In genomic region chr22:50702261-50702671, GRCh38 we compare ENCODE assay signal across 19 cellular contexts. TPM values are rescaled to one million over a fixed set of nuclear protein-coding genes. Genes with fewer than 3 reads are reported as not detected.
A peak's percentile ranks its signal among the peaks of the same experiment; 100 is the strongest.
DNase-seq lines count a peak whose midpoint lies in the region; ATAC-seq and TF ChIP-seq lines count a peak whose summit lies in the region.
"Had no signal": no experiment of that assay in that cellular context is flagged by ENCODE, and none has a peak within 500 bp of the region (broad histone marks: within the 10 kb centered on the region; RNA-seq: fewer than 3 reads in every experiment).

No MANE protein-coding gene starts in this region.

- H3K4me1 Mint-ChIP-seq in activated T-cell treated with anti-CD3 and anti-CD28 coated beads, Interleukin-2, amount 50 U/mL, for 72 hours (ENCODE audit: low read depth): peaks cover 13% of the 10 kb centered on the region
- peaks cover 19% of the 10 kb centered on the region for H3K4me1 Mint-ChIP-seq in stimulated activated effector memory CD8-positive, alpha-beta T cell treated with anti-CD3 and anti-CD28 coated beads, Interleukin-12 subunit alpha, Interleukin-12 subunit beta, amount 100 ng/mL, for 72 hours
- H3K4me1 Mint-ChIP-seq: stimulated activated memory B cell treated with anti-CD40 and anti-IgM and Interleukin-4, amounts not matched to agents 10 μg/mL and 1 μg/mL and 100 μg/mL, for 72 hours had no signal

- in situ Hi-C loops in GM13977 (cut with MboI; ENCODE audit: low pct_unique_long_range_greater_than_20kb, low sequenced_read_pairs, unreplicated experiment): no loop called here

- H3K9me3 Mint-ChIP-seq in activated T-cell treated with anti-CD3 and anti-CD28 coated beads, Interleukin-2, amount 50 U/mL, for 72 hours: no peaks in the 10 kb centered on the region
- H3K9me3 Mint-ChIP-seq in stimulated activated effector memory CD8-positive, alpha-beta T cell treated with anti-CD3 and anti-CD28 coated beads, Interleukin-12 subunit alpha, Interleukin-12 subunit beta, amount 100 ng/mL, for 72 hours: no peaks in the 10 kb centered on the region
- H3K9me3 Mint-ChIP-seq: activated T-helper 2 cell treated with anti-CD3 and anti-CD28 coated beads, Interferon-gamma antibody, Interleukin-2, Interleukin-4, amounts not matched to agents 10 μg/mL and 5 μg/mL and 100 μg/mL, durations not matched to agents 14 hours and 24 hours and 36 hours; stimulated activated memory B cell treated with anti-CD40 and anti-IgM and Interleukin-4, amounts not matched to agents 10 μg/mL and 1 μg/mL and 100 μg/mL, for 72 hours had no signal

- DNase-seq in activated T-cell treated with anti-CD3 and anti-CD28 coated beads, Interleukin-2, amount 50 U/mL, for 72 hours: no peak
- DNase-seq in activated T-cell treated with anti-CD3 and anti-CD28 coated beads, Interleukin-2, amount 50 U/mL, for 1 hour: no peak
- DNase-seq in NCI-H146 treated with DMSO at 0.1 percent for 48 hours (lab: John Stamatoyannopoulos, UW; ENCODE audit: unreplicated experiment) (peak; percentile 60), NCI-H774 (lab: John Stamatoyannopoulos, UW) (no peak), GM13977 (ENCODE audit: low spot score) (no peak)
- DNase-seq in stimulated activated effector memory CD8-positive, alpha-beta T cell treated with anti-CD3 and anti-CD28 coated beads, Interleukin-12 subunit alpha, Interleukin-12 subunit beta, amount 100 ng/mL, for 72 hours (ENCODE audit: low spot score in 2 of 2): no peak
- DNase-seq: ACHN; activated CD4-positive, alpha-beta T cell treated with anti-CD3 and anti-CD28 coated beads, Interleukin-2, amount 50 U/mL, for 1 hour; hippocampal formation; kidney glomerular epithelial cell; NCI-H1105 treated with DMSO at 0.1 percent for 48 hours; T-helper 9 cell had no signal

- H3K36me3 Mint-ChIP-seq in activated T-cell treated with anti-CD3 and anti-CD28 coated beads, Interleukin-2, amount 50 U/mL, for 72 hours (ENCODE audit: insufficient read depth in 2 of 2): no peaks in the 10 kb centered on the region
- no peaks in the 10 kb centered on the region for H3K36me3 Mint-ChIP-seq in stimulated activated effector memory CD8-positive, alpha-beta T cell treated with anti-CD3 and anti-CD28 coated beads, Interleukin-12 subunit alpha, Interleukin-12 subunit beta, amount 100 ng/mL, for 72 hours
- H3K36me3 Mint-ChIP-seq: stimulated activated memory B cell treated with anti-CD40 and anti-IgM and Interleukin-4, amounts not matched to agents 10 μg/mL and 1 μg/mL and 100 μg/mL, for 72 hours had no signal

- H3K27ac Mint-ChIP-seq in activated T-cell treated with anti-CD3 and anti-CD28 coated beads, Interleukin-2, amount 50 U/mL, for 72 hours: no peak overlapping the region
- no peak overlapping the region for H3K27ac Mint-ChIP-seq in stimulated activated effector memory CD8-positive, alpha-beta T cell treated with anti-CD3 and anti-CD28 coated beads, Interleukin-12 subunit alpha, Interleukin-12 subunit beta, amount 100 ng/mL, for 72 hours
- H3K27ac Mint-ChIP-seq: activated T-helper 2 cell treated with anti-CD3 and anti-CD28 coated beads, Interferon-gamma antibody, Interleukin-2, Interleukin-4, amounts not matched to agents 10 μg/mL and 5 μg/mL and 100 μg/mL, durations not matched to agents 14 hours and 24 hours and 36 hours; stimulated activated memory B cell treated with anti-CD40 and anti-IgM and Interleukin-4, amounts not matched to agents 10 μg/mL and 1 μg/mL and 100 μg/mL, for 72 hours had no signal

- peak overlapping the region in 1 of 2 donors; percentile 2 for H3K4me3 Mint-ChIP-seq in activated T-cell treated with anti-CD3 and anti-CD28 coated beads, Interleukin-2, amount 50 U/mL, for 72 hours
- H3K4me3 Mint-ChIP-seq in stimulated activated effector memory CD8-positive, alpha-beta T cell treated with anti-CD3 and anti-CD28 coated beads, Interleukin-12 subunit alpha, Interleukin-12 subunit beta, amount 100 ng/mL, for 72 hours: no peak overlapping the region
- H3K4me3 Mint-ChIP-seq: stimulated activated memory B cell treated with anti-CD40 and anti-IgM and Interleukin-4, amounts not matched to agents 10 μg/mL and 1 μg/mL and 100 μg/mL, for 72 hours had no signal

- no peak for TF ChIP-seq CTCF in GM13977 (IDR thresholded peaks at IDR 0.05; ENCODE audit: extremely low read depth, insufficient read depth, missing control alignments)

- peak; percentile 27 to 52 for ATAC-seq in activated T-cell treated with anti-CD3 and anti-CD28 coated beads, Interleukin-2, amount 50 U/mL, for 72 hours (replicated peaks in 1 of 2)
- ATAC-seq in stimulated activated effector memory CD8-positive, alpha-beta T cell treated with anti-CD3 and anti-CD28 coated beads, Interleukin-12 subunit alpha, Interleukin-12 subunit beta, amount 100 ng/mL, for 72 hours: peak; percentile 42
- no peak for ATAC-seq in GM19035 (IDR thresholded peaks at IDR 0.05; ENCODE audit: unreplicated experiment)
- ATAC-seq: K562; stimulated activated memory B cell treated with anti-CD40 and anti-IgM and Interleukin-4, amounts not matched to agents 10 μg/mL and 1 μg/mL and 100 μg/mL, for 72 hours had no signal

- H3K27me3 Mint-ChIP-seq in activated T-cell treated with anti-CD3 and anti-CD28 coated beads, Interleukin-2, amount 50 U/mL, for 72 hours (ENCODE audit: low read depth): no peaks in the 10 kb centered on the region

- H3K27ac ChIP-seq in angular gyrus (ENCODE audit: low read depth, low read length): peak overlapping the region; percentile 64
- H3K27ac ChIP-seq: parathyroid adenoma had no signal

RNA-seq across cellular contexts. Expression of gene SHANK3, which starts 29.6 kb away (rescaled TPM):
- total RNA-seq in activated T-cell treated with anti-CD3 and anti-CD28 coated beads, Interleukin-2, amount 50 U/mL, for 72 hours: under 1 TPM; 0.19 to 0.24 TPM

RNA-seq across cellular contexts. Expression of gene ACR, which starts 35.7 kb away (rescaled TPM):
- total RNA-seq in activated T-cell treated with anti-CD3 and anti-CD28 coated beads, Interleukin-2, amount 50 U/mL, for 72 hours: not detected
- total RNA-seq: activated T-helper 2 cell treated with anti-CD3 and anti-CD28 coated beads, Interferon-gamma antibody, Interleukin-2, Interleukin-4, amounts not matched to agents 10 μg/mL and 5 μg/mL and 100 μg/mL, durations not matched to agents 14 hours and 24 hours and 36 hours; K562; mononuclear cell had no signal
